Comparison of ENCODE assay signal across 16 cellular contexts in genomic region chr2:37630778-37631177, GRCh38. TPM values are rescaled to one million over a fixed set of nuclear protein-coding genes. Genes with fewer than 3 reads are reported as not detected.
DNase-seq lines count a peak whose midpoint lies in the region; ATAC-seq and TF ChIP-seq lines count a peak whose summit lies in the region.
"Had no signal": no experiment of that assay in that cellular context is flagged by ENCODE, and none has a peak within 500 bp of the region (broad histone marks: within the 10 kb centered on the region; RNA-seq: fewer than 3 reads in every experiment).

No MANE protein-coding gene starts in this region.

- H3K4me1 ChIP-seq in ACC112 (ENCODE audit: control insufficient read depth, insufficient read depth, low read length, unreplicated experiment) (peaks cover 38% of the 10 kb centered on the region), neuronal stem cell (ENCODE audit: control insufficient read depth in 2 of 2, insufficient read depth in 1 of 2, low read depth in 1 of 2, low read length in 2 of 2) (peaks cover 4 to 7% of the 10 kb centered on the region in 2 donors)
- H3K4me1 ChIP-seq in CD4-positive, alpha-beta memory T cell (ENCODE audit: insufficient read depth, low read length) = peaks cover 89% of the 10 kb centered on the region

- H3K9me3 ChIP-seq in CD4-positive, alpha-beta memory T cell (ENCODE audit: control insufficient read depth in 1 of 2, low read length in 2 of 2) = no peaks in the 10 kb centered on the region
- H3K9me3 ChIP-seq in neuronal stem cell (replicated peaks in 1 of 2; ENCODE audit: control insufficient read depth in 2 of 2, insufficient read depth in 1 of 2, low read depth in 1 of 2, low read length in 2 of 2) = no peaks in the 10 kb centered on the region
- H3K9me3 ChIP-seq: BLaER1, Peyer's patch had no signal

- H3K9ac ChIP-seq in neuronal stem cell (ENCODE audit: low read depth, low read length, poor library complexity) = no peak overlapping the region
- H3K9ac ChIP-seq: BLaER1 had no signal

- H3K4me3 ChIP-seq in ACC112 (ENCODE audit: low read depth, low read length) = no peak overlapping the region
- no peak overlapping the region for H3K4me3 ChIP-seq in CD4-positive, alpha-beta memory T cell (ENCODE audit: low read length in 2 of 2)
- no peak overlapping the region for H3K4me3 ChIP-seq in neuronal stem cell (ENCODE audit: low read length in 2 of 2)
- H3K4me3 ChIP-seq: BLaER1, Peyer's patch had no signal

- H3K4me1 Mint-ChIP-seq in CD4-positive, alpha-beta memory T cell = peaks cover 63 to 86% (median 70%) of the 10 kb centered on the region in 4 donors
- H3K4me1 Mint-ChIP-seq in natural killer cell = peaks cover 52 to 66% of the 10 kb centered on the region in 2 donors

- peak overlapping the region in 5 of 7 donors; percentile 3 to 86 (median 17) for H3K27ac Mint-ChIP-seq in CD4-positive, alpha-beta memory T cell
- peak overlapping the region; percentile 0 to 15 for H3K27ac Mint-ChIP-seq in natural killer cell

- intact Hi-C loops in CD4-positive, alpha-beta memory T cell (cut with micrococcal nuclease) = no loop called here
- intact Hi-C loops in natural killer cell (cut with micrococcal nuclease) = no loop called here

- H3K27ac ChIP-seq in ACC112 (ENCODE audit: low read depth, low read length) = peak overlapping the region; percentile 43
- no peak overlapping the region for H3K27ac ChIP-seq in CD4-positive, alpha-beta memory T cell (ENCODE audit: low read depth, low read length)
- no peak overlapping the region for H3K27ac ChIP-seq in neuronal stem cell (replicated peaks; ENCODE audit: low read length)
- H3K27ac ChIP-seq: BLaER1, Peyer's patch had no signal

- peaks cover 18 to 28% of the 10 kb centered on the region in 2 donors for H3K36me3 Mint-ChIP-seq in CD4-positive, alpha-beta memory T cell
- H3K36me3 Mint-ChIP-seq in natural killer cell = no peaks in the 10 kb centered on the region

- WGBS in neuronal stem cell (ENCODE audit: extremely low coverage in 2 of 2, insufficient read length in 2 of 2, insufficient replicate concordance in 1 of 2), 2 donors = no CpG with 5 or more reads among the region's 4 CpGs

- H3K27me3 Mint-ChIP-seq in CD4-positive, alpha-beta memory T cell = no peaks in the 10 kb centered on the region
- H3K27me3 Mint-ChIP-seq in natural killer cell (ENCODE audit: low read depth in 2 of 2) = no peaks in the 10 kb centered on the region

- H3K14ac ChIP-seq in neuronal stem cell (ENCODE audit: low read length) = no peak overlapping the region

- H3K4me3 Mint-ChIP-seq in CD4-positive, alpha-beta memory T cell = peak overlapping the region in 3 of 8 donors; percentile 3 to 30 (median 4)
- no peak overlapping the region for H3K4me3 Mint-ChIP-seq in natural killer cell

- CTCF ChIA-PET in CD4-positive, alpha-beta memory T cell (lab: Charles Lee; ENCODE audit: partially characterized antibody) = no interaction called here

- no peaks in the 10 kb centered on the region for H3K79me1 ChIP-seq in neuronal stem cell (ENCODE audit: low read depth, low read length)

- H2AK5ac ChIP-seq in neuronal stem cell (ENCODE audit: low read depth, low read length) = no peak overlapping the region

- H3K27me3 ChIP-seq in ACC112 (ENCODE audit: insufficient read depth, low read length) (no peaks in the 10 kb centered on the region), neuronal stem cell (ENCODE audit: control insufficient read depth in 3 of 3, insufficient read depth in 3 of 3, low read depth in 1 of 3, low read length in 3 of 3) (no peaks in the 10 kb centered on the region)
- H3K27me3 ChIP-seq in CD4-positive, alpha-beta memory T cell (ENCODE audit: insufficient read depth, low read length) = no peaks in the 10 kb centered on the region
- H3K27me3 ChIP-seq: BLaER1, Peyer's patch had no signal

- no peak overlapping the region for H4K91ac ChIP-seq in neuronal stem cell (ENCODE audit: low read depth, low read length, poor library complexity)

- no peak for DNase-seq in CD4-positive, alpha-beta memory T cell
- DNase-seq in natural killer cell (no peak), NCI-H524 treated with DMSO at 0.1 percent for 48 hours (lab: John Stamatoyannopoulos, UW) (no peak), neuronal stem cell (ENCODE audit: low spot score) (no peak)
- DNase-seq in activated CD4-positive, CD25-positive, alpha-beta regulatory T cell (lab: John Stamatoyannopoulos, UW) = no peak
- DNase-seq: H7, MM.1S, NCI-H1105, NCI-H1930, NCI-H2171 treated with DMSO at 0.1 percent for 48 hours, Peyer's patch, Right ventricle myocardium superior had no signal

- no peak overlapping the region for H2BK15ac ChIP-seq in neuronal stem cell (ENCODE audit: low read length)

- no peaks in the 10 kb centered on the region for H3K9me3 Mint-ChIP-seq in CD4-positive, alpha-beta memory T cell
- peaks cover 0 to 2% of the 10 kb centered on the region in 2 donors for H3K9me3 Mint-ChIP-seq in natural killer cell

- POLR2A ChIA-PET in CD4-positive, alpha-beta memory T cell (lab: Charles Lee; ENCODE audit: partially characterized antibody) = interaction anchor here (0.7 to 1.5 kb wide), 2 partner anchors 15 to 40 kb away, joined by 3 to 5 read pairs; partner anchors contain the start of gene CDC42EP3

- no peak overlapping the region for H3K4ac ChIP-seq in neuronal stem cell (ENCODE audit: low read length)

- H3K36me3 ChIP-seq in ACC112 (ENCODE audit: insufficient read depth, low read length) (no peaks in the 10 kb centered on the region), neuronal stem cell (replicated peaks in 1 of 2; ENCODE audit: control insufficient read depth in 2 of 2, insufficient read depth in 2 of 2, low read length in 2 of 2) (no peaks in the 10 kb centered on the region)
- no peaks in the 10 kb centered on the region for H3K36me3 ChIP-seq in CD4-positive, alpha-beta memory T cell (ENCODE audit: insufficient read depth, low read length)
- H3K36me3 ChIP-seq: BLaER1, Peyer's patch had no signal

- ATAC-seq in SK-N-SH treated with all-trans-retinoic acid at 6 μM for 48 hours (no peak), natural killer cell (no peak)
- ATAC-seq: HepG2 had no signal

- no peak overlapping the region for H3K4me2 ChIP-seq in neuronal stem cell (ENCODE audit: insufficient read depth, low read length, poor library complexity, severe bottlenecking)
- H3K4me2 ChIP-seq: BLaER1 had no signal

- H4K8ac ChIP-seq in neuronal stem cell (ENCODE audit: low read depth, low read length) = no peak overlapping the region

- no peak overlapping the region for H2BK5ac ChIP-seq in neuronal stem cell (ENCODE audit: low read length)

- H3K18ac ChIP-seq in neuronal stem cell (ENCODE audit: low read length) = no peak overlapping the region

- H2AFZ ChIP-seq in ACC112 (ENCODE audit: low read length, unreplicated experiment) = no peak overlapping the region
- H2AFZ ChIP-seq in neuronal stem cell (ENCODE audit: low read length) = no peak overlapping the region

- H3K23ac ChIP-seq in neuronal stem cell (ENCODE audit: low read depth, low read length, poor library complexity) = no peak overlapping the region

- no peaks in the 10 kb centered on the region for H3K79me2 ChIP-seq in ACC112 (ENCODE audit: control insufficient read depth, insufficient read depth, low read length, unreplicated experiment)

- no peak overlapping the region for H2BK120ac ChIP-seq in neuronal stem cell (ENCODE audit: low read depth, low read length)

- no peak overlapping the region for H2BK12ac ChIP-seq in neuronal stem cell (ENCODE audit: low read length)

- TF ChIP-seq CTCF in natural killer cell (IDR thresholded peaks at IDR 0.05) = no peak

TF ChIP-seq in SK-N-SH treated with all-trans-retinoic acid at 6 μM for 48 hours, 23 proteins besides CTCF, POLR2A, EP300 and RAD21:
- TF ChIP-seq OSR1 (CRISPR knock-in tag; IDR thresholded peaks at IDR 0.05) = no peak
- peak; percentile 44 for TF ChIP-seq ISL1 (CRISPR knock-in tag; IDR thresholded peaks at IDR 0.05)
TF ChIP-seq in SK-N-SH treated with all-trans-retinoic acid at 6 μM for 48 hours: peak in this region for 1.

RNA-seq across cellular contexts. Expression of gene CDC42EP3, which starts 40.7 kb away (rescaled TPM):
- total RNA-seq in CD4-positive, alpha-beta memory T cell = 10 to 100 TPM; 56.1 to 60.9 TPM
- polyA plus RNA-seq in CD4-positive, alpha-beta memory T cell = 100 to 1,000 TPM in 1 of 2 donors, 10 to 100 TPM in 1; 59.3 to 107 TPM
- total RNA-seq in natural killer cell = 100 to 1,000 TPM in 1 of 3 donors, 10 to 100 TPM in 2; 73.9 to 105 (median 84.6) TPM
- polyA plus RNA-seq in neuronal stem cell (2013, experiment 1 of 2) = 32.1 TPM
- polyA plus RNA-seq in neuronal stem cell (2013, experiment 2 of 2) = 31.5 TPM
- total RNA-seq: HepG2 had no signal
